Comparison of ENCODE assay signal across 26 cellular contexts in genomic region chr6:134903448-134903847, GRCh38. TPM values are rescaled to one million over a fixed set of nuclear protein-coding genes. Genes with fewer than 3 reads are reported as not detected.
DNase-seq lines count a peak whose midpoint lies in the region; ATAC-seq and TF ChIP-seq lines count a peak whose summit lies in the region.
"Had no signal": no experiment of that assay in that cellular context is flagged by ENCODE, and none has a peak within 500 bp of the region (broad histone marks: within the 10 kb centered on the region; RNA-seq: fewer than 3 reads in every experiment).

No MANE protein-coding gene starts in this region.

- POLR2A ChIA-PET in activated CD4-positive, alpha-beta T cell treated with anti-CD3 and anti-CD28 coated beads for 36 hours (lab: Charles Lee): no interaction called here

- H3K36me3 ChIP-seq in WERI-Rb-1: no peaks in the 10 kb centered on the region
- H3K36me3 ChIP-seq in hepatocyte (replicated peaks; ENCODE audit: insufficient read depth, low read depth): no peaks in the 10 kb centered on the region
- H3K36me3 ChIP-seq: SJSA1, stomach, upper lobe of right lung had no signal

- H3K79me2 ChIP-seq in hepatocyte: no peaks in the 10 kb centered on the region

- H3K4me2 ChIP-seq in hepatocyte: no peak overlapping the region

- 76% methylated on average over 9 of the region's 9 CpGs for WGBS in hepatocyte (ENCODE audit: low lambda C conversion rate, missing lambda C conversion rate)

- H3K4me3 Mint-ChIP-seq in activated CD4-positive, alpha-beta T cell treated with anti-CD3 and anti-CD28 coated beads for 36 hours: no peak overlapping the region
- no peak overlapping the region for H3K4me3 Mint-ChIP-seq in endothelial cell (ENCODE audit: unreplicated experiment)
- H3K4me3 Mint-ChIP-seq: activated B cell treated with CpG ODN at 0.5 μM for 24 hours; activated CD8-positive, alpha-beta T cell treated with anti-CD3 and anti-CD28 coated beads, Interleukin-2, amount 10 ng/mL, durations not matched to agents 7 days and 5 days; activated naive CD4-positive, alpha-beta T cell treated with anti-CD3 and anti-CD28 coated beads, Interleukin-2, amount 10 ng/mL, durations not matched to agents 7 days and 5 days; activated T-cell treated with anti-CD3 and anti-CD28 coated beads, Interleukin-2, amount 50 U/mL, for 24 hours; B cell had no signal

- CTCF ChIA-PET in activated CD4-positive, alpha-beta T cell treated with anti-CD3 and anti-CD28 coated beads for 36 hours (lab: Charles Lee): interaction anchor here (1.3 to 2.5 kb wide), 3 partner anchors 37 to 81 kb away, joined by 3 to 12 read pairs (median 5); no protein-coding TSS in a partner anchor

- H3K27ac ChIP-seq in WERI-Rb-1 (no peak overlapping the region), hepatocyte (peak overlapping the region; percentile 40)
- H3K27ac ChIP-seq: 22Rv1, SJSA1, stomach, upper lobe of right lung had no signal

- H3K9me2 ChIP-seq in hepatocyte (replicated peaks; ENCODE audit: insufficient read depth): no peaks in the 10 kb centered on the region

- no peaks in the 10 kb centered on the region for H4K20me1 ChIP-seq in hepatocyte (ENCODE audit: insufficient read depth, poor library complexity, severe bottlenecking)

- intact Hi-C loops in sciatic nerve (cut with DNase I): no loop called here
- intact Hi-C loops in activated CD4-positive, alpha-beta T cell treated with anti-CD3 and anti-CD28 coated beads for 36 hours (cut with DNase I, micrococcal nuclease): no loop called here

- H3K4me1 Mint-ChIP-seq in activated CD4-positive, alpha-beta T cell treated with anti-CD3 and anti-CD28 coated beads for 36 hours: no peaks in the 10 kb centered on the region
- no peaks in the 10 kb centered on the region for H3K4me1 Mint-ChIP-seq in endothelial cell (ENCODE audit: unreplicated experiment)
- H3K4me1 Mint-ChIP-seq: activated B cell treated with CpG ODN at 0.5 μM for 24 hours; activated naive CD4-positive, alpha-beta T cell treated with anti-CD3 and anti-CD28 coated beads, Interleukin-2, amount 10 ng/mL, durations not matched to agents 7 days and 5 days; B cell had no signal

- H3K27ac Mint-ChIP-seq in activated CD4-positive, alpha-beta T cell treated with anti-CD3 and anti-CD28 coated beads for 36 hours: no peak overlapping the region
- no peak overlapping the region for H3K27ac Mint-ChIP-seq in endothelial cell (ENCODE audit: unreplicated experiment)
- H3K27ac Mint-ChIP-seq: activated B cell treated with CpG ODN at 0.5 μM for 24 hours; activated CD8-positive, alpha-beta T cell treated with anti-CD3 and anti-CD28 coated beads, Interleukin-2, amount 10 ng/mL, durations not matched to agents 7 days and 5 days; activated naive CD4-positive, alpha-beta T cell treated with anti-CD3 and anti-CD28 coated beads, Interleukin-2, amount 10 ng/mL, durations not matched to agents 7 days and 5 days; activated T-cell treated with anti-CD3 and anti-CD28 coated beads, Interleukin-2, amount 50 U/mL, for 24 hours; B cell had no signal

- no peaks in the 10 kb centered on the region for H3K36me3 Mint-ChIP-seq in activated CD4-positive, alpha-beta T cell treated with anti-CD3 and anti-CD28 coated beads for 36 hours (ENCODE audit: low read depth)
- H3K36me3 Mint-ChIP-seq in endothelial cell (ENCODE audit: low read depth, unreplicated experiment): no peaks in the 10 kb centered on the region
- H3K36me3 Mint-ChIP-seq: activated naive CD4-positive, alpha-beta T cell treated with anti-CD3 and anti-CD28 coated beads, Interleukin-2, amount 10 ng/mL, durations not matched to agents 7 days and 5 days had no signal

- no peak overlapping the region for H2AFZ ChIP-seq in hepatocyte

- peak; percentile 38 for ATAC-seq in sciatic nerve
- no peak for ATAC-seq in activated CD4-positive, alpha-beta T cell treated with anti-CD3 and anti-CD28 coated beads for 36 hours
- ATAC-seq: activated CD8-positive, alpha-beta T cell treated with anti-CD3 and anti-CD28 coated beads, Interleukin-2, amount 10 ng/mL, durations not matched to agents 7 days and 5 days; upper lobe of right lung had no signal

- no peaks in the 10 kb centered on the region for H3K4me1 ChIP-seq in hepatocyte (ENCODE audit: insufficient read depth)
- H3K4me1 ChIP-seq: stomach, upper lobe of right lung had no signal

- TF ChIP-seq CTCF in WERI-Rb-1 (IDR thresholded peaks at IDR 0.05; ENCODE audit: low read depth, low read length): no peak
- no peak for TF ChIP-seq CTCF in hepatocyte (IDR thresholded peaks at IDR 0.05; ENCODE audit: poor library complexity)
- no peak for TF ChIP-seq CTCF in endothelial cell (IDR thresholded peaks at IDR 0.05; ENCODE audit: unreplicated experiment)

- H3K9me3 Mint-ChIP-seq in activated CD4-positive, alpha-beta T cell treated with anti-CD3 and anti-CD28 coated beads for 36 hours (ENCODE audit: low read depth): no peaks in the 10 kb centered on the region
- no peaks in the 10 kb centered on the region for H3K9me3 Mint-ChIP-seq in endothelial cell (ENCODE audit: unreplicated experiment)
- H3K9me3 Mint-ChIP-seq: activated B cell treated with CpG ODN at 0.5 μM for 24 hours; activated naive CD4-positive, alpha-beta T cell treated with anti-CD3 and anti-CD28 coated beads, Interleukin-2, amount 10 ng/mL, durations not matched to agents 7 days and 5 days; activated T-cell treated with anti-CD3 and anti-CD28 coated beads, Interleukin-2, amount 50 U/mL, for 24 hours had no signal

- H3K4me3 ChIP-seq in WERI-Rb-1 (ENCODE audit: low read depth, low read length) (no peak overlapping the region), hepatocyte (no peak overlapping the region)
- H3K4me3 ChIP-seq: SJSA1, stomach, upper lobe of right lung had no signal

- H3K27me3 ChIP-seq in WERI-Rb-1 (ENCODE audit: insufficient read depth, low read depth, severe bottlenecking): no peaks in the 10 kb centered on the region
- no peaks in the 10 kb centered on the region for H3K27me3 ChIP-seq in hepatocyte
- H3K27me3 ChIP-seq: SJSA1, stomach, upper lobe of right lung had no signal

- no peaks in the 10 kb centered on the region for H3K9me3 ChIP-seq in WERI-Rb-1 (ENCODE audit: severe bottlenecking)
- no peaks in the 10 kb centered on the region for H3K9me3 ChIP-seq in hepatocyte (ENCODE audit: low read depth)
- H3K9me3 ChIP-seq: SJSA1, stomach, upper lobe of right lung had no signal

- H3K27me3 Mint-ChIP-seq in activated CD4-positive, alpha-beta T cell treated with anti-CD3 and anti-CD28 coated beads for 36 hours: no peaks in the 10 kb centered on the region
- peaks cover 3% of the 10 kb centered on the region for H3K27me3 Mint-ChIP-seq in endothelial cell (ENCODE audit: unreplicated experiment)
- H3K27me3 Mint-ChIP-seq: activated B cell treated with CpG ODN at 0.5 μM for 24 hours; activated T-cell treated with anti-CD3 and anti-CD28 coated beads, Interleukin-2, amount 50 U/mL, for 24 hours; B cell had no signal

- peak; percentile 18 for DNase-seq in DMS53 (lab: John Stamatoyannopoulos, UW)
- DNase-seq in DMS53 treated with DMSO at 0.1 percent for 48 hours (lab: John Stamatoyannopoulos, UW; ENCODE audit: unreplicated experiment): no peak
- peak; percentile 27 for DNase-seq in WERI-Rb-1
- peak; percentile 13 for DNase-seq in hepatocyte (ENCODE audit: low spot score)
- DNase-seq in sciatic nerve (ENCODE audit: low spot score): no peak
- no peak for DNase-seq in NOMO-1 treated with dmso at 0.1 percent for 144 hours (lab: John Stamatoyannopoulos, UW; ENCODE audit: unreplicated experiment)
- no peak for DNase-seq in activated CD4-positive, alpha-beta T cell treated with anti-CD3 and anti-CD28 coated beads for 36 hours
- no peak for DNase-seq in endothelial cell (ENCODE audit: low spot score)
- DNase-seq: activated B cell treated with CpG ODN at 0.5 μM for 24 hours; activated CD8-positive, alpha-beta T cell treated with anti-CD3 and anti-CD28 coated beads, Interleukin-2, amount 10 ng/mL, durations not matched to agents 7 days and 5 days; activated naive CD4-positive, alpha-beta T cell treated with anti-CD3 and anti-CD28 coated beads, Interleukin-2, amount 10 ng/mL, durations not matched to agents 7 days and 5 days; activated T-cell treated with anti-CD3 and anti-CD28 coated beads, Interleukin-2, amount 50 U/mL, for 24 hours; Calu3; Karpas-422; NCI-H1048; NCI-H2081; NCI-H748 treated with DMSO at 0.1 percent for 48 hours; nucleus accumbens; stimulated activated CD4-positive, alpha-beta T cell treated with anti-CD3 and anti-CD28 coated beads, Interleukin-2, amount 100 ng/mL, for 48 hours; stomach; T-helper 2 cell; upper lobe of right lung had no signal

RNA-seq across cellular contexts. Expression of gene ALDH8A1, which starts 46.5 kb away (rescaled TPM):
- total RNA-seq in hepatocyte (9.9 and 11.0 TPM in 2 replicates), sciatic nerve (3.3 TPM), endothelial cell (ENCODE audit: unreplicated experiment) (0.15 TPM)
- 5.3 and 8.0 TPM in 2 replicates for polyA plus RNA-seq in hepatocyte
- total RNA-seq in activated CD4-positive, alpha-beta T cell treated with anti-CD3 and anti-CD28 coated beads for 36 hours: 1 to 10 TPM in 1 of 2 experiments, under 1 TPM in 1; 0.67 to 1.7 TPM
- total RNA-seq: HT-29, SJSA1 had no signal

Comparison
In these comparisons a context has a peak if more than half of its experiments do, and no peak if none do; other contexts are left out.
1. DNase-seq: peak in DMS53 (single experiment), WERI-Rb-1 (single experiment) and hepatocyte (single experiment); none in DMS53 treated with DMSO at 0.1 percent for 48 hours (single experiment), sciatic nerve (single experiment), NOMO-1 treated with dmso at 0.1 percent for 144 hours (single experiment), activated CD4-positive, alpha-beta T cell treated with anti-CD3 and anti-CD28 coated beads for 36 hours (single experiment) and endothelial cell (single experiment).